ENCODE assay signal across 1 cellular context in the genomic region with DNA sequence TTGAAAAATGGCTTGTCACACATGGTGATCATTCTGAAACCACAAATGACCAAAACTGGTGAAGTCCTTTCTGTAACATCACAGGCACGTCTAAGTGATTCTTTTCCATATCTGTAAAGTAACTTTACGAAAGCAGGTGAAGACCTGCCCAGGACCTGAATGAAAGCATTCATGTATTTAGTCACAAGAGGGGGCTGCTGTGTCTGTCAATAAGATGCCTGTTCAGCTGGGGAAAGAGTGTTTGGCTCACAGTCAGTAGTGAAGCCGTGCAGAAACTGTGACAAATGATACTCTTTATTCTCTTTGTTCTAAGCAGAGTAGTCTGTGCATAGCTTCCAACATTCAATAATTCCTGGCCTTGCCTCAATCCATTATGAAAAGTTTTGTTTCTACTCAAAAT.
TF ChIP-seq lines count a peak whose summit lies in the region.

No MANE protein-coding gene starts in this region.

TF ChIP-seq in GM23338, 12 proteins besides CTCF, POLR2A, EP300 and RAD21 (continued from another document):
- no peak for TF ChIP-seq EZH2 (IDR thresholded peaks at IDR 0.05; ENCODE audit: low read depth, unreplicated experiment)
- TF ChIP-seq JUNB (IDR thresholded peaks at IDR 0.05; ENCODE audit: unreplicated experiment) = no peak
